In genomic region chr19:19460761-19461265, GRCh38 we compare ENCODE assay signal across 8 cellular contexts. TPM values are rescaled to one million over a fixed set of nuclear protein-coding genes. Genes with fewer than 3 reads are reported as not detected.
DNase-seq lines count a peak whose midpoint lies in the region; ATAC-seq lines count a peak whose summit lies in the region.

No MANE protein-coding gene starts in this region.

- H3K9ac ChIP-seq in Karpas-422 (ENCODE audit: low read length) (peak overlapping the region; percentile 60), rectal smooth muscle tissue (ENCODE audit: low read length) (no peak overlapping the region)

- ATAC-seq in Right ventricle myocardium superior (ENCODE audit: poor library complexity) (peak; percentile 78), aorta (ENCODE audit: low FRiP score) (peak; percentile 78), HG03571 (IDR thresholded peaks at IDR 0.05; ENCODE audit: unreplicated experiment) (no peak)

- H3K4me3 Mint-ChIP-seq in activated T-helper 2 cell treated with anti-CD3 and anti-CD28 coated beads, Interferon-gamma antibody, Interleukin-2, Interleukin-4, amounts not matched to agents 10 μg/mL and 5 μg/mL and 100 μg/mL, durations not matched to agents 14 hours and 24 hours and 36 hours (ENCODE audit: low read depth): peak overlapping the region; percentile 77

- peaks cover 5% of the 10 kb centered on the region for H3K9me3 Mint-ChIP-seq in activated T-helper 2 cell treated with anti-CD3 and anti-CD28 coated beads, Interferon-gamma antibody, Interleukin-2, Interleukin-4, amounts not matched to agents 10 μg/mL and 5 μg/mL and 100 μg/mL, durations not matched to agents 14 hours and 24 hours and 36 hours

- no peaks in the 10 kb centered on the region for H3K27me3 Mint-ChIP-seq in activated T-helper 2 cell treated with anti-CD3 and anti-CD28 coated beads, Interferon-gamma antibody, Interleukin-2, Interleukin-4, amounts not matched to agents 10 μg/mL and 5 μg/mL and 100 μg/mL, durations not matched to agents 14 hours and 24 hours and 36 hours (ENCODE audit: low read depth)

- intact Hi-C loops in activated T-helper 2 cell treated with anti-CD3 and anti-CD28 coated beads, Interferon-gamma antibody, Interleukin-2, Interleukin-4, amounts not matched to agents 10 μg/mL and 5 μg/mL and 100 μg/mL, durations not matched to agents 14 hours and 24 hours and 36 hours (cut with micrococcal nuclease): loop anchor here (2.0 kb wide), 1 partner anchor 56 kb away; the partner anchor contains the start of gene GATAD2A
- intact Hi-C loops in Right ventricle myocardium superior (cut with DNase I) (no loop called here), aorta (cut with DNase I) (no loop called here)

- H3K4me2 ChIP-seq in Karpas-422 (ENCODE audit: low read depth, low read length, poor library complexity, severe bottlenecking): peak overlapping the region; percentile 50

- H3K9me3 ChIP-seq in Karpas-422 (ENCODE audit: low read length): no peaks in the 10 kb centered on the region
- no peaks in the 10 kb centered on the region for H3K9me3 ChIP-seq in aorta (ENCODE audit: control insufficient read depth, low read length)

- H3K9me2 ChIP-seq in Karpas-422 (replicated peaks; ENCODE audit: insufficient read depth, low read length): no peaks in the 10 kb centered on the region

- H2AFZ ChIP-seq in Karpas-422 (ENCODE audit: low read length): no peak overlapping the region

- H3K27me3 ChIP-seq in Karpas-422 (ENCODE audit: low read length) (no peaks in the 10 kb centered on the region), rectal smooth muscle tissue (ENCODE audit: control insufficient read depth, insufficient read depth, low read length) (no peaks in the 10 kb centered on the region), aorta (ENCODE audit: control insufficient read depth in 1 of 2, insufficient read depth in 2 of 2, low read length in 1 of 2) (no peaks in the 10 kb centered on the region)

- peak overlapping the region; percentile 69 for H3K27ac ChIP-seq in Karpas-422 (ENCODE audit: low read length)
- H3K27ac ChIP-seq in rectal smooth muscle tissue (ENCODE audit: low read depth, low read length): peak overlapping the region; percentile 51
- peak overlapping the region; percentile 2 to 54 for H3K27ac ChIP-seq in aorta (ENCODE audit: low read depth in 1 of 2, low read length in 2 of 2)

- peaks cover 17% of the 10 kb centered on the region; the same call in 1 of the 2 replicates for H4K20me1 ChIP-seq in Karpas-422 (ENCODE audit: insufficient read depth, low read depth, low read length)

- H3K79me2 ChIP-seq in Karpas-422 (ENCODE audit: low read length): peaks cover 98% of the 10 kb centered on the region

- H3K36me3 ChIP-seq in Karpas-422 (ENCODE audit: insufficient read depth, low read length): peaks cover 21% of the 10 kb centered on the region
- peaks cover 4% of the 10 kb centered on the region for H3K36me3 ChIP-seq in rectal smooth muscle tissue (ENCODE audit: control insufficient read depth, insufficient read depth, low read length)
- peaks cover 0 to 3% of the 10 kb centered on the region in 2 donors for H3K36me3 ChIP-seq in aorta (ENCODE audit: control insufficient read depth in 1 of 2, insufficient read depth in 2 of 2, low read length in 1 of 2)

- H3K4me1 Mint-ChIP-seq in activated T-helper 2 cell treated with anti-CD3 and anti-CD28 coated beads, Interferon-gamma antibody, Interleukin-2, Interleukin-4, amounts not matched to agents 10 μg/mL and 5 μg/mL and 100 μg/mL, durations not matched to agents 14 hours and 24 hours and 36 hours (ENCODE audit: low read depth): peaks cover 65% of the 10 kb centered on the region

- H3K36me3 Mint-ChIP-seq in activated T-helper 2 cell treated with anti-CD3 and anti-CD28 coated beads, Interferon-gamma antibody, Interleukin-2, Interleukin-4, amounts not matched to agents 10 μg/mL and 5 μg/mL and 100 μg/mL, durations not matched to agents 14 hours and 24 hours and 36 hours (ENCODE audit: low read depth): peaks cover 30% of the 10 kb centered on the region

- H3K4me3 ChIP-seq in Karpas-422 (ENCODE audit: low read length): peak overlapping the region; percentile 45; the same call in 1 of the 2 replicates
- peak overlapping the region; percentile 43 for H3K4me3 ChIP-seq in rectal smooth muscle tissue (ENCODE audit: low read length)
- H3K4me3 ChIP-seq in aorta (ENCODE audit: low read length in 2 of 2): no peak overlapping the region

- DNase-seq in COLO829 (ENCODE audit: low spot score) (peak; percentile 28), Karpas-422 (peak; percentile 58), Right ventricle myocardium superior (peak; percentile 75), aorta (peak; percentile 81 to 87), AML-193 (lab: John Stamatoyannopoulos, UW) (no peak)
- DNase-seq in activated T-helper 2 cell treated with anti-CD3 and anti-CD28 coated beads, Interferon-gamma antibody, Interleukin-2, Interleukin-4, amounts not matched to agents 10 μg/mL and 5 μg/mL and 100 μg/mL, durations not matched to agents 14 hours and 24 hours and 36 hours (ENCODE audit: low spot score): peak; percentile 40

- peaks cover 47% of the 10 kb centered on the region for H3K4me1 ChIP-seq in Karpas-422 (ENCODE audit: low read length)
- peaks cover 38% of the 10 kb centered on the region for H3K4me1 ChIP-seq in rectal smooth muscle tissue (ENCODE audit: control insufficient read depth, insufficient read depth, low read length)
- peaks cover 0 to 2% of the 10 kb centered on the region in 2 donors for H3K4me1 ChIP-seq in aorta (ENCODE audit: control insufficient read depth in 1 of 2, insufficient read depth in 2 of 2, low read length in 2 of 2)

- peak overlapping the region; percentile 94 for H3K27ac Mint-ChIP-seq in activated T-helper 2 cell treated with anti-CD3 and anti-CD28 coated beads, Interferon-gamma antibody, Interleukin-2, Interleukin-4, amounts not matched to agents 10 μg/mL and 5 μg/mL and 100 μg/mL, durations not matched to agents 14 hours and 24 hours and 36 hours

- 19 to 22% methylated on average over 18 of the region's 18 CpGs for WGBS in aorta, 2 donors

RNA-seq across cellular contexts. Expression of gene TSSK6, which starts 54.5 kb away (rescaled TPM):
- 5.0 and 10.8 TPM in 2 replicates for total RNA-seq in Karpas-422 (2014; rRNA removed; shearing (Covaris generic); ENCODE audit: low replicate concordance)
- 2.6 and 2.9 TPM in 2 replicates for total RNA-seq in activated T-helper 2 cell treated with anti-CD3 and anti-CD28 coated beads, Interferon-gamma antibody, Interleukin-2, Interleukin-4, amounts not matched to agents 10 μg/mL and 5 μg/mL and 100 μg/mL, durations not matched to agents 14 hours and 24 hours and 36 hours
- total RNA-seq in Right ventricle myocardium superior (0.67 TPM), aorta (1 to 10 TPM in 1 of 2 donors, under 1 TPM in 1; 0.84 to 1.2 TPM)
- polyA plus RNA-seq in aorta: 1 to 10 TPM in 1 of 2 donors, under 1 TPM in 1; 0.50 to 1.3 TPM

RNA-seq across cellular contexts. Expression of gene NDUFA13, which starts 55.2 kb away (rescaled TPM):
- total RNA-seq in Karpas-422 (2014; rRNA removed; shearing (Covaris generic); ENCODE audit: low replicate concordance): 255 and 557 TPM in 2 replicates
- total RNA-seq in activated T-helper 2 cell treated with anti-CD3 and anti-CD28 coated beads, Interferon-gamma antibody, Interleukin-2, Interleukin-4, amounts not matched to agents 10 μg/mL and 5 μg/mL and 100 μg/mL, durations not matched to agents 14 hours and 24 hours and 36 hours: 381 and 393 TPM in 2 replicates
- total RNA-seq in Right ventricle myocardium superior (1,367 TPM), aorta (100 to 1,000 TPM; 183 to 208 TPM)
- 100 to 1,000 TPM; 249 to 307 TPM for polyA plus RNA-seq in aorta

RNA-seq across cellular contexts. Expression of gene GATAD2A, which starts 55.3 kb away (rescaled TPM):
- total RNA-seq in Karpas-422 (2014; rRNA removed; shearing (Covaris generic); ENCODE audit: low replicate concordance): 38.4 and 63.4 TPM in 2 replicates
- 125 and 128 TPM in 2 replicates for total RNA-seq in activated T-helper 2 cell treated with anti-CD3 and anti-CD28 coated beads, Interferon-gamma antibody, Interleukin-2, Interleukin-4, amounts not matched to agents 10 μg/mL and 5 μg/mL and 100 μg/mL, durations not matched to agents 14 hours and 24 hours and 36 hours
- total RNA-seq in Right ventricle myocardium superior (24.3 TPM), aorta (10 to 100 TPM; 78.6 to 86.7 TPM)
- 10 to 100 TPM; 17.9 to 22.7 TPM for polyA plus RNA-seq in aorta

Comparison
In these comparisons a context has a peak if more than half of its experiments do, and no peak if none do; other contexts are left out.
1. DNase-seq: peak in COLO829 (single experiment), Karpas-422 (single experiment), activated T-helper 2 cell treated with anti-CD3 and anti-CD28 coated beads, Interferon-gamma antibody, Interleukin-2, Interleukin-4, amounts not matched to agents 10 μg/mL and 5 μg/mL and 100 μg/mL, durations not matched to agents 14 hours and 24 hours and 36 hours (single experiment), Right ventricle myocardium superior (single experiment) and aorta (2 of 2); none in AML-193 (0 of 2).
2. H3K4me3 ChIP-seq: peak in Karpas-422 (single experiment) and rectal smooth muscle tissue (single experiment); none in aorta (0 of 2).
3. Peak in every context shown above with its lines, with median percentiles within 50 percentile points of each other: H3K27ac ChIP-seq.